ENCODE assay signal across 19 cellular contexts in genomic region chr5:139759219-139759721, GRCh38. TPM values are rescaled to one million over a fixed set of nuclear protein-coding genes. Genes with fewer than 3 reads are reported as not detected.
A peak's percentile ranks its signal among the peaks of the same experiment; 100 is the strongest.
DNase-seq lines count a peak whose midpoint lies in the region; ATAC-seq, FAIRE-seq and TF ChIP-seq lines count a peak whose summit lies in the region.
"Had no signal": no experiment of that assay in that cellular context is flagged by ENCODE, and none has a peak within 500 bp of the region (broad histone marks: within the 10 kb centered on the region; RNA-seq: fewer than 3 reads in every experiment).

No MANE protein-coding gene starts in this region.

- no peak overlapping the region for H3K27ac ChIP-seq in PC-9
- H3K27ac ChIP-seq: SJSA1 had no signal

- H4K20me1 ChIP-seq in PC-9 (ENCODE audit: insufficient read depth), result no peaks in the 10 kb centered on the region

- no peak overlapping the region for H2AFZ ChIP-seq in PC-9

- FAIRE-seq in D721Med (lab: Jason Lieb, UNC), result no peak

- H3K36me3 ChIP-seq in PC-9 (ENCODE audit: low read depth), result no peaks in the 10 kb centered on the region
- H3K36me3 ChIP-seq: SJSA1 had no signal

- H3K79me2 ChIP-seq in PC-9 (ENCODE audit: low read depth), result no peaks in the 10 kb centered on the region

- DNase-seq in D721Med (ENCODE audit: insufficient read length, low spot score) (peak; percentile 76), NCI-H82 treated with DMSO at 0.1 percent for 48 hours (lab: John Stamatoyannopoulos, UW; ENCODE audit: unreplicated experiment) (peak; percentile 32), fibroblast of mammary gland (ENCODE audit: low read depth) (peak; percentile 11), posterior vena cava (ENCODE audit: low spot score) (peak; percentile 90), T-helper 2 cell (no peak), PC-9 (no peak)
- DNase-seq in activated CD8-positive, alpha-beta memory T cell treated with anti-CD3 and anti-CD28 coated beads, Interleukin-2, amount 50 U/mL, for 48 hours, result no peak
- DNase-seq: activated naive CD8-positive, alpha-beta T cell treated with anti-CD3 and anti-CD28 coated beads, Interleukin-2, amount 10 ng/mL, durations not matched to agents 7 days and 5 days; COR-L47; cortex of kidney; foreskin melanocyte; mesenchymal stem cell; NCI-H1930; NCI-H510A; right cardiac atrium; stimulated activated CD4-positive, alpha-beta T cell treated with anti-CD3 and anti-CD28 coated beads, Interleukin-15, amount 100 ng/mL, for 24 hours had no signal

- H3K4me2 ChIP-seq in PC-9, result no peak overlapping the region

- ATAC-seq in GM21423 (IDR thresholded peaks at IDR 0.05; ENCODE audit: unreplicated experiment), result no peak
- ATAC-seq: right cardiac atrium had no signal

- no peaks in the 10 kb centered on the region for H3K9me2 ChIP-seq in PC-9 (ENCODE audit: insufficient read depth)

- peaks cover 24% of the 10 kb centered on the region for H3K27me3 ChIP-seq in PC-9 (ENCODE audit: insufficient read depth, low read depth)

- BruUV-seq in PC-9 (replicated peaks; lab: Mats Ljungman, UMichigan), result no TSS peak

- peaks cover 12% of the 10 kb centered on the region; the same call in 1 of the 2 replicates for H3K4me1 ChIP-seq in PC-9 (replicated peaks; ENCODE audit: insufficient read depth)

- H3K4me3 ChIP-seq in fibroblast of mammary gland (ENCODE audit: control insufficient read depth, low read depth, low read length) (no peak overlapping the region), PC-9 (no peak overlapping the region)
- H3K4me3 ChIP-seq: SJSA1 had no signal

- no peaks in the 10 kb centered on the region for H3K9me3 ChIP-seq in PC-9 (ENCODE audit: insufficient read depth, low read depth)
- H3K9me3 ChIP-seq: SJSA1 had no signal

- POLR2A ChIA-PET in PC-9 (lab: Charles Lee; ENCODE audit: unreplicated experiment), result no interaction called here

- TF ChIP-seq CTCF in D721Med (IDR thresholded peaks at IDR 0.05; ENCODE audit: insufficient read depth, missing control alignments), result no peak
- no peak for TF ChIP-seq CTCF in fibroblast of mammary gland (conservative IDR thresholded peaks at IDR 0.05; ENCODE audit: control insufficient read depth, insufficient read depth, low read depth, low read length)
- TF ChIP-seq CTCF in PC-9 (conservative IDR thresholded peaks at IDR 0.05), result no peak

- intact Hi-C loops in posterior vena cava (cut with DNase I), result no loop called here
- intact Hi-C loops in PC-9 (cut with micrococcal nuclease; ENCODE audit: unreplicated experiment), result no loop called here

- H3F3A ChIP-seq in PC-9 (ENCODE audit: insufficient read depth, low read depth), result no peaks in the 10 kb centered on the region; the same call in 1 of the 2 replicates

- CTCF ChIA-PET in PC-9 (lab: Charles Lee), result no interaction called here

RNA-seq across cellular contexts. Expression of gene PSD2, which starts 36.3 kb away (rescaled TPM):
- total RNA-seq in posterior vena cava (under 1 TPM; 0.14 TPM), PC-9 (2021) (0.07 and 0.08 TPM in 2 replicates)
- total RNA-seq: activated T-helper 2 cell treated with anti-CD3 and anti-CD28 coated beads, Interferon-gamma antibody, Interleukin-2, Interleukin-4, amounts not matched to agents 10 μg/mL and 5 μg/mL and 100 μg/mL, durations not matched to agents 14 hours and 24 hours and 36 hours had no signal

Comparison
In these comparisons a context has a peak if more than half of its experiments do, and no peak if none do; other contexts are left out.
1. DNase-seq: peak in D721Med (single experiment), NCI-H82 treated with DMSO at 0.1 percent for 48 hours (single experiment), fibroblast of mammary gland (single experiment) and posterior vena cava (single experiment); none in activated CD8-positive, alpha-beta memory T cell treated with anti-CD3 and anti-CD28 coated beads, Interleukin-2, amount 50 U/mL, for 48 hours (single experiment), T-helper 2 cell (0 of 5) and PC-9 (0 of 2).